5 cellular contexts compared by ENCODE assay signal in the genomic region with DNA sequence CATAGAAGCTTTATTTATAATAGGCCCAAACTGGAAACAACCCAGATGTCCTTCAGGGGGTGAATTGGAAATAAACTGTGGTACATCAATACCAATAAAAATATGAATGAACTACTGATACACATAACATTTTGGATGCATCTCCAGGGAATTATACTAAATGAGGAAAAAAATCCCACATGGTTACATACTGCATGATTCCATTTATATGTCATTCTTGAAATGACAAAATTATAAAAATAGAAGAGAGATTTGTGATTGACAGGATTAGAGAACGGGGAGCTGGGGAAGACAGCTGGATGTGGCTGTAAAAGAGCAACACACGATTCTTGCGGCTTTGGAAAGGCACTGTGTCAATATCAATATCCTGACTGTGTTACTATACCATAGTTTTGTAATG.
"Had no signal": no experiment of that assay in that cellular context is flagged by ENCODE, and none has a peak within 500 bp of the region (broad histone marks: within the 10 kb centered on the region; RNA-seq: fewer than 3 reads in every experiment).

No MANE protein-coding gene starts in this region.

- DNase-seq: IMR-90, KBM-7, KG1 had no signal

- H3K27ac ChIP-seq: HL-60 had no signal

- H3K4me3 ChIP-seq: K562 had no signal
